Comparison of ENCODE assay signal across 24 cellular contexts in genomic region chr19:51083181-51083580, GRCh38. TPM values are rescaled to one million over a fixed set of nuclear protein-coding genes. Genes with fewer than 3 reads are reported as not detected.
"Had no signal": no experiment of that assay in that cellular context is flagged by ENCODE, and none has a peak within 500 bp of the region (broad histone marks: within the 10 kb centered on the region; RNA-seq: fewer than 3 reads in every experiment).

No MANE protein-coding gene starts in this region.

- ATAC-seq: HepG2, Panc1, PC-3 had no signal

- H3K9me2 ChIP-seq: SK-N-SH had no signal

- DNase-seq: IMR-90, Karpas-422, KG1, MM.1S, NCI-H1092 treated with DMSO at 0.1 percent for 48 hours, NCI-H187, NCI-H2029, NCI-H2081 treated with DMSO at 0.1 percent for 48 hours, NCI-H2171, NCI-H226, NCI-H446, NCI-H510A, NCI-H524 treated with DMSO at 0.1 percent for 48 hours, NCI-H69, NCI-H774, PC-3, SHP77, SK-N-SH had no signal

- H3K9me3 ChIP-seq: SK-N-SH had no signal

- H3K27ac ChIP-seq: RWPE1 had no signal

- H3K4me2 ChIP-seq: SK-N-SH had no signal

RNA-seq across cellular contexts. Expression of gene KLK14, which starts 0.5 kb away (rescaled TPM):
- total RNA-seq: HepG2, HT1080, IMR-90, M059J, PC-3, SK-MEL-5 had no signal

RNA-seq across cellular contexts. Expression of gene KLK13, which starts 18.3 kb away (rescaled TPM):
- total RNA-seq: HepG2, HT1080, IMR-90, M059J, PC-3, SK-MEL-5 had no signal

RNA-seq across cellular contexts. Expression of gene SIGLEC9, which starts 41.5 kb away (rescaled TPM):
- total RNA-seq: HepG2, IMR-90, PC-3, SK-MEL-5 had no signal

RNA-seq across cellular contexts. Expression of gene KLK12, which starts 48.4 kb away (rescaled TPM):
- total RNA-seq: HepG2, HT1080, IMR-90, M059J, PC-3, SK-MEL-5 had no signal
